Comparison of ENCODE assay signal across 24 cellular contexts in the genomic region with DNA sequence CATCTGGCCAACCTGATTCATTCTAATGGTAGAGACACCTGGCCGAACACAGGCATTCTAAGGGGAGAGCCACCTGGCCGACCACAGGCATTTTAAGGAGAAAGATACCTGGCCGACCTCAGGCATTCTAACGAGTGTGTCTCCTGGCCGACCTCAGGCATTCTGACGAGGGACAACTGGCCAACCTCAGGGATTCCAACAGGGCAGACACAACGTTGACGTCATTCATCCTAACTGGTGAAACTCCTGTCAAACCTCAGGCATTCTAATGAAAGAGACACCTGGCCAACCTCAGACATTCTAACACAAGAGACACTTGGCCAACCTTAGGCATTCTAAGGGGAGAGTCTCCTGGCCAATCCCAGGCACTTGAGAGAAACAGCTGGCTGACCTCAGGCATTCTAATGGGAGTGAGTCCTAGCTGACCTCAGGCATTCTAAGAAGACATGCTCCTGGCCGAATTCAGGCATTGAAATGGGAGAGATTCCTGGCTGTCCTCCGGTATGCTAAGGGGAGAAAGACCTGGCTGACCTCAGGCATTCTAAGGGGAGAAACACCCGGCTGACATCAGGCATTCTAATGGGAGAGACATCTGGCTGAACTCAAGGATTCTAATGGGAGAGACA.
"Had no signal": no experiment of that assay in that cellular context is flagged by ENCODE, and none has a peak within 500 bp of the region (broad histone marks: within the 10 kb centered on the region; RNA-seq: fewer than 3 reads in every experiment).

No MANE protein-coding gene starts in this region.

- H3K27ac Mint-ChIP-seq: activated CD4-positive, alpha-beta memory T cell treated with anti-CD3 and anti-CD28 coated beads for 36 hours; activated CD4-positive, alpha-beta T cell treated with anti-CD3 and anti-CD28 coated beads, Interleukin-2, amount 10 ng/mL, durations not matched to agents 7 days and 5 days; activated naive CD4-positive, alpha-beta T cell treated with anti-CD3 and anti-CD28 coated beads for 36 hours; activated naive CD8-positive, alpha-beta T cell; activated T-helper 17 cell treated with anti-CD3 and anti-CD28 coated beads, Interleukin-2, amount 50 U/mL, for 72 hours; T-cell had no signal

- ATAC-seq: activated T-helper 17 cell treated with anti-CD3 and anti-CD28 coated beads, Interleukin-2, amount 50 U/mL, for 72 hours; PC-3; T-cell had no signal

- H3K27ac ChIP-seq: VCaP had no signal

- DNase-seq: activated CD4-positive, alpha-beta memory T cell treated with anti-CD3 and anti-CD28 coated beads for 36 hours; activated CD4-positive, alpha-beta T cell treated with anti-CD3 and anti-CD28 coated beads, Interleukin-2, amount 10 ng/mL, durations not matched to agents 7 days and 5 days; activated CD4-positive, CD25-positive, alpha-beta regulatory T cell; activated gamma-delta T cell; activated naive CD4-positive, alpha-beta T cell treated with anti-CD3 and anti-CD28 coated beads for 36 hours; activated T-cell treated with anti-CD3 and anti-CD28 coated beads for 4 hours; activated T-cell treated with anti-CD3 and anti-CD28 coated beads, Interleukin-2, amount 50 U/mL, for 48 hours; anterior cingulate cortex; caudate nucleus; Karpas-422; NCI-H1048; NCI-H146; NCI-H187 treated with DMSO at 0.1 percent for 48 hours; NCI-H2081 treated with DMSO at 0.1 percent for 48 hours; NCI-H446; NCI-H524; PC-3; SHP77 treated with DMSO at 0.1 percent for 48 hours; T-cell; T-helper 2 cell; T1000 had no signal

- H3K4me3 Mint-ChIP-seq: activated CD4-positive, alpha-beta memory T cell treated with anti-CD3 and anti-CD28 coated beads for 36 hours; activated CD4-positive, alpha-beta T cell treated with anti-CD3 and anti-CD28 coated beads, Interleukin-2, amount 10 ng/mL, durations not matched to agents 7 days and 5 days; activated naive CD4-positive, alpha-beta T cell treated with anti-CD3 and anti-CD28 coated beads for 36 hours; activated T-helper 17 cell treated with anti-CD3 and anti-CD28 coated beads, Interleukin-2, amount 50 U/mL, for 72 hours; T-cell had no signal

- H3K27me3 Mint-ChIP-seq: activated CD4-positive, alpha-beta memory T cell treated with anti-CD3 and anti-CD28 coated beads for 36 hours; activated CD4-positive, alpha-beta T cell treated with anti-CD3 and anti-CD28 coated beads, Interleukin-2, amount 10 ng/mL, durations not matched to agents 7 days and 5 days; activated naive CD8-positive, alpha-beta T cell; activated T-helper 17 cell treated with anti-CD3 and anti-CD28 coated beads, Interleukin-2, amount 50 U/mL, for 72 hours; T-cell had no signal

- H3K4me1 Mint-ChIP-seq: activated CD4-positive, alpha-beta T cell treated with anti-CD3 and anti-CD28 coated beads, Interleukin-2, amount 10 ng/mL, durations not matched to agents 7 days and 5 days; activated T-helper 17 cell treated with anti-CD3 and anti-CD28 coated beads, Interleukin-2, amount 50 U/mL, for 72 hours; T-cell had no signal
